In genomic region chr5:125409496-125410351, GRCh38 we compare ENCODE assay signal across 8 cellular contexts.
DNase-seq lines count a peak whose midpoint lies in the region; ATAC-seq, FAIRE-seq and TF ChIP-seq lines count a peak whose summit lies in the region.

No MANE protein-coding gene starts in this region.

- H3K4me1 ChIP-seq in PC-3 (ENCODE audit: insufficient read depth, low read length) = peaks cover 64% of the 10 kb centered on the region
- H3K4me1 ChIP-seq in esophagus squamous epithelium = peaks cover 18 to 57% (median 38%) of the 10 kb centered on the region in 3 donors

- no peaks in the 10 kb centered on the region for H3K9me2 ChIP-seq in PC-3 (replicated peaks; ENCODE audit: low read length)

- no peaks in the 10 kb centered on the region for H3F3A ChIP-seq in PC-3 (ENCODE audit: low read length, unreplicated experiment)

- ATAC-seq in PC-3 (peak; percentile 25), GM21390 (IDR thresholded peaks at IDR 0.05; ENCODE audit: unreplicated experiment) (no peak)

- intact Hi-C loops in PC-3 (cut with micrococcal nuclease) (loop anchor here (1.0 to 10.0 kb wide), 14 partner anchors 37 to 928 kb away; no protein-coding TSS in a partner anchor), esophagus squamous epithelium (cut with DNase I) (no loop called here)

- H3K4me2 ChIP-seq in PC-3 (ENCODE audit: low read length) = peak overlapping the region; percentile 82

- H3K4me3 ChIP-seq in HFF-Myc (replicated peaks; ENCODE audit: low read depth, low read length) (peak overlapping the region; percentile 18; the same call in 1 of the 2 replicates), PC-3 (ENCODE audit: low read length) (peak overlapping the region; percentile 53), esophagus squamous epithelium (no peak overlapping the region), retinal pigment epithelial cell (ENCODE audit: low read length) (peak overlapping the region; percentile 6)

- peak overlapping the region; percentile 60 for H2AFZ ChIP-seq in PC-3 (ENCODE audit: low read length)

- H3K27ac ChIP-seq in PC-3 (ENCODE audit: low read length) (peak overlapping the region; percentile 96), esophagus squamous epithelium (peak overlapping the region; percentile 46 to 83 (median 69))

- CTCF ChIA-PET in PC-3 (lab: Charles Lee) = interaction anchor here (0.6 to 1.0 kb wide), 2 partner anchors 33 to 661 kb away, joined by 3 to 5 read pairs; no protein-coding TSS in a partner anchor

- POLR2A ChIA-PET in PC-3 (lab: Charles Lee; ENCODE audit: unreplicated experiment) = interaction anchor here (0.6 to 1.0 kb wide), 2 partner anchors 15 to 87 kb away, joined by 3 read pairs; no protein-coding TSS in a partner anchor

- H3K27me3 ChIP-seq in PC-3 (ENCODE audit: low read length) = no peaks in the 10 kb centered on the region
- no peaks in the 10 kb centered on the region for H3K27me3 ChIP-seq in esophagus squamous epithelium

- DNase-seq in HFF-Myc (ENCODE audit: extremely low read depth, low read depth) (peak; percentile 59), PC-3 (peak; percentile 62), esophagus squamous epithelium (lab: John Stamatoyannopoulos, UW) (no peak), retinal pigment epithelial cell (ENCODE audit: low read depth) (peak; percentile 86), mesenteric fat pad (ENCODE audit: low spot score) (no peak), frontal cortex (ENCODE audit: low spot score in 2 of 2) (no peak), MV-4-11 (lab: John Stamatoyannopoulos, UW) (no peak)

- 37 to 42% methylated on average over 11 of the region's 11 CpGs for WGBS in esophagus squamous epithelium, 2 donors

- H4K20me1 ChIP-seq in PC-3 (ENCODE audit: low read length) = no peaks in the 10 kb centered on the region

- H3K36me3 ChIP-seq in PC-3 (ENCODE audit: low read depth, low read length) = no peaks in the 10 kb centered on the region
- no peaks in the 10 kb centered on the region for H3K36me3 ChIP-seq in esophagus squamous epithelium

- FAIRE-seq in frontal cortex (lab: Jason Lieb, UNC) = no peak

- H3K9ac ChIP-seq in PC-3 (ENCODE audit: low read length) = peak overlapping the region; percentile 70

- TF ChIP-seq POLR2A in esophagus squamous epithelium (IDR thresholded peaks at IDR 0.05) = no peak

- TF ChIP-seq CTCF in HFF-Myc (IDR thresholded peaks at IDR 0.05; ENCODE audit: low read depth, low read length, missing control alignments) (no peak), PC-3 (conservative IDR thresholded peaks at IDR 0.05; ENCODE audit: low read depth, low read length) (no peak), esophagus squamous epithelium (IDR thresholded peaks at IDR 0.05) (no peak), retinal pigment epithelial cell (conservative IDR thresholded peaks at IDR 0.05; ENCODE audit: low read depth, low read length) (no peak)

- no TSS peak for BruUV-seq in PC-3 (replicated peaks; lab: Mats Ljungman, UMichigan)

- H3K79me2 ChIP-seq in PC-3 (ENCODE audit: low read length) = no peaks in the 10 kb centered on the region

- H3K9me3 ChIP-seq in PC-3 (ENCODE audit: low read length) (no peaks in the 10 kb centered on the region), esophagus squamous epithelium (no peaks in the 10 kb centered on the region)

Comparison
In these comparisons a context has a peak if more than half of its experiments do, and no peak if none do; other contexts are left out.
1. DNase-seq: peak in HFF-Myc (single experiment), PC-3 (single experiment) and retinal pigment epithelial cell (single experiment); none in esophagus squamous epithelium (single experiment), mesenteric fat pad (single experiment), frontal cortex (0 of 2) and MV-4-11 (single experiment).
2. H3K4me3 ChIP-seq: peak in HFF-Myc (single experiment), PC-3 (single experiment) and retinal pigment epithelial cell (single experiment); none in esophagus squamous epithelium (0 of 4).